In the genomic region with DNA sequence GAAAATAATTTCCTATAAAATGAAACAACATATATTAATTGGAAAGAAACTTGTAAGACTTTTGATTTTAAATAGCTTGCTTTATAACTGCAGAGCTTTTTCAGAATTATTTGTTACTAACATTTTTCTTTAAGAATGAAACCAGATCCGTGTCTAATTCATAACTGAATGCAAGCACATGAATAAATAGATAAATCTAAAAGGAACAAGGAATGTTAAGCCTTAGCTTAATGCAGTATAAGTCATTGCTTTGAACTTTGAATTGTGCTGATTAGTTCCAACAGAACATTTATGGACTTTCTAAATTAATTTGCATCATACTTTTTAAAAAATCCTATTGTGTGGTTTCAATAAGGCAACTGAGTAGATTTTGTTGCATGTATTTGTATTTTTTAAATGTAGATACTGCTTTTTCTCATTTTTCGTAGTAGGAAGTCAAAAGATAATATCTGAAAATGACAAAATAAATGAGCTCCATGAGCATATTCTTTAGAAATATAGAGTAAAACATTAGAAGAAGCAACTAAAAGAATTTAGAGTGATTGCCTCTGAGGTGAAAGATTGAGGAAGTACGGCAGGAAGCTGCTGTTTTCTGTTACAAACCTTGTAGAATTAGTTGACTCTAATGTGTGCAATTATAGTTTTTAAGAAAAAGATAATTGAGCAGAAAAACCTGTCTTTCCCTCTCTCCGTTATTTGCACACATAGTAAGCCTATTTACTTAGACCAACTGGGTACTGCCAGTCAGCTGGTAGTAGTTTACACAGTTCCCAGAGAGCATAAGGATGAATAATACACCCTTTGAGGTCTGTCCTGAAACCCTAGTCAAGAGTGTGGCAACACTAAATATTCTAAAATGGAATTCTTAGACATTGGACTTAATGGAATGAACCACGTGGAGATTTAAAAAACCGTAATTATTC, we compare ENCODE assay signal across 18 cellular contexts. TPM values are rescaled to one million over a fixed set of nuclear protein-coding genes. Genes with fewer than 3 reads are reported as not detected.
DNase-seq lines count a peak whose midpoint lies in the region; ATAC-seq and TF ChIP-seq lines count a peak whose summit lies in the region.
"Had no signal": no experiment of that assay in that cellular context is flagged by ENCODE, and none has a peak within 500 bp of the region (broad histone marks: within the 10 kb centered on the region; RNA-seq: fewer than 3 reads in every experiment).

No MANE protein-coding gene starts in this region.

- BruUV-seq in mammary epithelial cell (replicated peaks; lab: Mats Ljungman, UMichigan), result no TSS peak

- H3K4me1 ChIP-seq in mammary epithelial cell (ENCODE audit: insufficient read depth, low read length), result no peaks in the 10 kb centered on the region

- WGBS in mammary epithelial cell (ENCODE audit: low coverage, missing lambda C conversion rate), result 87% methylated on average over 6 of the region's 6 CpGs

- H3K4me2 ChIP-seq in mammary epithelial cell (ENCODE audit: insufficient read depth, low read depth, low read length), result no peak overlapping the region

- no peak overlapping the region for H3K4me3 ChIP-seq in mammary epithelial cell (replicated peaks in 1 of 3; ENCODE audit: insufficient read depth in 1 of 3, low read depth in 2 of 3, low read length in 3 of 3)
- H3K4me3 ChIP-seq: skin epidermis had no signal

- no peak overlapping the region for H3K9ac ChIP-seq in mammary epithelial cell (ENCODE audit: insufficient read depth, low read length)

- no peak for ATAC-seq in GM18517 (IDR thresholded peaks at IDR 0.05; ENCODE audit: unreplicated experiment)
- ATAC-seq: stimulated activated naive CD8-positive, alpha-beta T cell treated with anti-CD3 and anti-CD28 coated beads, Interleukin-15, amount 100 ng/mL, for 72 hours had no signal

- H3K79me2 ChIP-seq in mammary epithelial cell (ENCODE audit: insufficient read depth, low read length), result no peaks in the 10 kb centered on the region

- in situ Hi-C loops in mammary epithelial cell (cut with MboI; ENCODE audit: low sequenced_read_pairs in 2 of 2), result no loop called here

- intact Hi-C loops in mammary epithelial cell (cut with micrococcal nuclease), result no loop called here

- no peak overlapping the region for H3K27ac ChIP-seq in mammary epithelial cell (ENCODE audit: insufficient read depth, low read depth, low read length)
- H3K27ac ChIP-seq: skin epidermis, WERI-Rb-1 had no signal

- DNase-seq in DMS153 (lab: John Stamatoyannopoulos, UW), result peak; percentile 49
- DNase-seq in Kasumi-1 (lab: John Stamatoyannopoulos, UW), result peak; percentile 48 to 71
- peak; percentile 70 for DNase-seq in NOMO-1 treated with DMSO at 0.1 percent for 48 hours (lab: John Stamatoyannopoulos, UW; ENCODE audit: unreplicated experiment)
- peak; percentile 19 for DNase-seq in fibroblast of gingiva (ENCODE audit: low read depth)
- no peak for DNase-seq in activated T-cell treated with anti-CD3 and anti-CD28 coated beads for 4 hours
- no peak for DNase-seq in mammary epithelial cell
- no peak for DNase-seq in DMS79 (lab: John Stamatoyannopoulos, UW)
- DNase-seq: activated naive CD4-positive, alpha-beta T cell treated with anti-CD3 and anti-CD28 coated beads, Interleukin-2, amount 10 ng/mL, durations not matched to agents 7 days and 5 days; CD8-positive, alpha-beta memory T cell; effector CD8-positive, alpha-beta T cell; NCI-H446 treated with DMSO at 0.1 percent for 48 hours; nucleus accumbens; stimulated activated naive CD8-positive, alpha-beta T cell treated with anti-CD3 and anti-CD28 coated beads, Interleukin-15, amount 100 ng/mL, for 72 hours; WERI-Rb-1 had no signal

- dilution Hi-C loops in mammary epithelial cell (cut with HindIII; ENCODE audit: low sequenced_read_pairs), result no loop called here

- H3K27me3 ChIP-seq in mammary epithelial cell (ENCODE audit: insufficient read depth, low read length), result no peaks in the 10 kb centered on the region

- no peaks in the 10 kb centered on the region for H3K9me3 ChIP-seq in mammary epithelial cell (replicated peaks; ENCODE audit: insufficient read depth, low read length)

- H3K36me3 ChIP-seq in mammary epithelial cell (ENCODE audit: insufficient read depth, low read length), result no peaks in the 10 kb centered on the region
- H3K36me3 ChIP-seq: WERI-Rb-1 had no signal

- no peaks in the 10 kb centered on the region for H4K20me1 ChIP-seq in mammary epithelial cell (ENCODE audit: insufficient read depth, low read length)

- no peak overlapping the region for H2AFZ ChIP-seq in mammary epithelial cell (ENCODE audit: low read depth, low read length)

- TF ChIP-seq CTCF in mammary epithelial cell (conservative IDR thresholded peaks at IDR 0.05 in 1 of 2, IDR thresholded peaks at IDR 0.05 in 1 of 2; ENCODE audit: extremely low read depth in 1 of 2, insufficient read depth in 1 of 2, low read depth in 1 of 2, low read length in 2 of 2), result no peak

- CTCF ChIA-PET in mammary epithelial cell (lab: Charles Lee; ENCODE audit: low non-redundant PET), result no interaction called here

RNA-seq across cellular contexts. Expression of gene SLC35D3, which starts 32.6 kb away (rescaled TPM):
- not detected for total RNA-seq in mammary epithelial cell
- not detected for polyA plus RNA-seq in mammary epithelial cell
- not detected for polyA minus RNA-seq in mammary epithelial cell
- total RNA-seq: CD8-positive, alpha-beta memory T cell; fibroblast of villous mesenchyme; H4 had no signal
- polyA plus RNA-seq: CD8-positive, alpha-beta memory T cell had no signal

Comparison
In these comparisons a context has a peak if more than half of its experiments do, and no peak if none do; other contexts are left out.
1. DNase-seq: peak in DMS153 (single experiment), Kasumi-1 (2 of 2), NOMO-1 treated with DMSO at 0.1 percent for 48 hours (single experiment) and fibroblast of gingiva (single experiment); none in activated T-cell treated with anti-CD3 and anti-CD28 coated beads for 4 hours (single experiment), mammary epithelial cell (single experiment) and DMS79 (single experiment).